In the genomic region with DNA sequence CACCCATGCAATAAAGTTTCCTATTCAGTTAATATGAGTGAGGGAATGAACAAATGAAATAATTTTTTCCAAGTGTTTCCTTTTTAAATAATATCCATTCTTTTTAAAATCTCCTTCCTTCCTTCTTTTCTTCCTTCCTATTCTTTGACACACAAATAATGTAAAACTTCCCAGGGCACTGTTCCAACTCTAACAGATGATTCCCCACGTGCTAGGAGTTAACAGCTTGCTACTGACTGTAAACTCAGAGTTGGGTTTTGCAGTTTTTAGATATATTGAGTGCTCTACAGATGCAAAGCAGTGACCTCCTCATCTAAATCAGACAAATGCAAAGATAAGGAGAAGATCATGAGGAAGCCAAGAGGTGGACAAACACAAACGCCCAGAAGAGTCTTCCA, we compare ENCODE assay signal across 1 cellular context.
TF ChIP-seq lines count a peak whose summit lies in the region.

No MANE protein-coding gene starts in this region.

TF ChIP-seq in H1, 55 proteins besides CTCF, POLR2A, EP300 and RAD21:
- no peak for TF ChIP-seq TCF12 (IDR thresholded peaks at IDR 0.05; ENCODE audit: low read depth, low read length)
- no peak for TF ChIP-seq ATF2 (IDR thresholded peaks at IDR 0.05; ENCODE audit: low read length)
- TF ChIP-seq FOSL1 (IDR thresholded peaks at IDR 0.05; ENCODE audit: insufficient read depth, low read depth, low read length): no peak
- no peak for TF ChIP-seq MAFK (IDR thresholded peaks at IDR 0.05; ENCODE audit: low read depth, low read length)
- TF ChIP-seq USF2 (IDR thresholded peaks at IDR 0.05; ENCODE audit: low read length): no peak
- no peak for TF ChIP-seq NANOG (IDR thresholded peaks at IDR 0.05; ENCODE audit: insufficient read depth, low read depth, low read length, poor library complexity, severe bottlenecking)
- no peak for TF ChIP-seq CBX5 (IDR thresholded peaks at IDR 0.05; ENCODE audit: low read depth, low read length)
- TF ChIP-seq TAF7 (optimal IDR thresholded peaks at IDR 0.05; ENCODE audit: borderline replicate concordance, low read depth, low read length): no peak
- no peak for TF ChIP-seq JUN (IDR thresholded peaks at IDR 0.05; ENCODE audit: low read depth, low read length)
- TF ChIP-seq TAF1 (IDR thresholded peaks at IDR 0.05; ENCODE audit: low read depth, low read length): no peak
- TF ChIP-seq POU5F1 (IDR thresholded peaks at IDR 0.05; ENCODE audit: low read depth, low read length): no peak
- TF ChIP-seq RNF2 (IDR thresholded peaks at IDR 0.05; ENCODE audit: borderline replicate concordance, low read depth, low read length, missing control alignments, poor library complexity, severe bottlenecking): no peak
- no peak for TF ChIP-seq MAX (IDR thresholded peaks at IDR 0.05)
- no peak for TF ChIP-seq BCL11A (IDR thresholded peaks at IDR 0.05; ENCODE audit: low read depth in 2 of 2, low read length in 2 of 2)
TF ChIP-seq in H1: peak in this region for 0.
